ENCODE assay signal across 34 cellular contexts in the genomic region with DNA sequence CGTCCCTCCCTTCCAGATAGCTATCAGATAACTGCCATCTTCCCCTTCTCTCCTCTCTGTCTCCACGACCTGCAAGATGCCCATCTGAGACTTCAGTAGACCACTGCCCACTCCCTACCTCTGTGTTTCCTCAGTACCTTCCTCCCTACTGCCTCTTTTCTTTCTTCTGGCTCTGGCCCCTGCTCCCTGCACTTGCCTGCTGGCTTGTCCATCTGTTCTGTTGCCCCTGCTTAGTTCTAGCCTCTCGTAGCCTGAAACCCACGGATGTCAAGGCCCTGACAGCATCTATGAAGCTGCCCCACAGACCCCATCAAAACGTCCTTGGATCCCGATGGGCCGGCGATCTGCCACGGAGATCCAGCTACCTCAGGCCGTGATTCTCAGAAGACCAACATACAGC.
"Had no signal": no experiment of that assay in that cellular context is flagged by ENCODE, and none has a peak within 500 bp of the region (broad histone marks: within the 10 kb centered on the region; RNA-seq: fewer than 3 reads in every experiment).

No MANE protein-coding gene starts in this region.

- H3K4me3 ChIP-seq: MG63 had no signal

- H3K27me3 ChIP-seq: MG63 had no signal

- H3K9me3 ChIP-seq: MG63 had no signal

- H3K36me3 ChIP-seq: MG63 had no signal

- DNase-seq: Karpas-422, Kasumi-1, MG63, MM.1S, MV-4-11, NCI-H1048, NCI-H1092, NCI-H1092 treated with DMSO at 0.1 percent for 48 hours, NCI-H1105, NCI-H1105 treated with DMSO at 0.1 percent for 48 hours, NCI-H1417, NCI-H1417 treated with DMSO at 0.1 percent for 48 hours, NCI-H1436, NCI-H1436 treated with DMSO at 0.1 percent for 48 hours, NCI-H146, NCI-H1694, NCI-H1694 treated with DMSO at 0.1 percent for 48 hours, NCI-H187, NCI-H187 treated with DMSO at 0.1 percent for 48 hours, NCI-H1930, NCI-H2029, NCI-H2029 treated with DMSO at 0.1 percent for 48 hours, NCI-H2081, NCI-H2081 treated with DMSO at 0.1 percent for 48 hours, NCI-H2107, NCI-H2171, NCI-H2171 treated with DMSO at 0.1 percent for 48 hours, NCI-H2227 treated with DMSO at 0.1 percent for 48 hours, NCI-H226, NCI-H345, NCI-H446, NCI-H446 treated with DMSO at 0.1 percent for 48 hours, NCI-H510A, NCI-H510A treated with DMSO at 0.1 percent for 48 hours had no signal
